ENCODE assay signal across 1 cellular context in the genomic region with DNA sequence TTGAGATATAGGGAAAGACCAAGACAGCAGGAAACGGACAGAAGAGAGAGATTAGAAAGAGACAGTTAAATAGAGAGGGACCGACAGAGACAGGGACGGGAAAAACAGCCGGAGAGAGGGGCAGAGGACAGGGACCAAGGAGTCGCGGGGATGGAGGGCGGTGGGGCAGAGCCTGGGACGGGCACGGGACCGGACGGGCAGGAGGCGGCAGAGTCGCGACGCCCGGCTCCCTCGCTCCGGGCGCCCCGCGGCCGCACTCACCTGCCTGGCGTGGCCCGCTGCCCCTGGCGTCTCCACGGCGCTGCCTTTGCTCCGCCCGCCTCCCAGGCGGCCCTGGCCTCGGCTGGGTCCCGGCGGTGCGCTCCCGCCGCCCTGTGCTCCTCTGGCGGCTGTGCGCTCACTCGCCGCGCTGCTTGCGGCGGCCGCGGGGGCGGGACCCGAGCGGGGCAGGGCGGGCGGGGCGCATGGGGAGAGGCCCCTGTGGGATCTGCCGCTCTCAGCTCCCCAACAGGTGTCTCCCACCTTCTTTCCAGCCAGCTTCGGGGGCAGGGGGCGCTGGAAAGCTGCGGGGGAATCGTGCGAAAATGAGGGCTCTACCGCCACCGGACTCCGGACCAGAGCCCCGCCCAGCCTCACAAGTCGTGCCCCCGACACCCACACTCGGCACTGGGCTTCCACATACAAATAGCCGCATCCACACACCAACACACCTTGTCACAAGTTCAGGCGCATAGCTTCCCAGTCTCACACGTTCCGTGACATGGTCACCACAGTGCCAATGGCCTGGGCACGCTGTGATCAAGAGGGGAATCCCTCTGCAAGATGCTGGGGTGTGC.
TF ChIP-seq lines count a peak whose summit lies in the region.

A gene with protein sequence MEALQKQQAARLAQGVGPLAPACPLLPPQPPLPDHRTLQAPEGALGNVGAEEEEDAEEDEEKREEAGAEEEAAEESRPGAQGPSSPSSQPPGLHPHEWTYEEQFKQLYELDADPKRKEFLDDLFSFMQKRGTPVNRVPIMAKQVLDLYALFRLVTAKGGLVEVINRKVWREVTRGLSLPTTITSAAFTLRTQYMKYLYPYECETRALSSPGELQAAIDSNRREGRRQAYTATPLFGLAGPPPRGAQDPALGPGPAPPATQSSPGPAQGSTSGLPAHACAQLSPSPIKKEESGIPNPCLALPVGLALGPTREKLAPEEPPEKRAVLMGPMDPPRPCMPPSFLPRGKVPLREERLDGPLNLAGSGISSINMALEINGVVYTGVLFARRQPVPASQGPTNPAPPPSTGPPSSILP (minus strand): TSS at position 411 of the 836 bp plus-strand sequence. CDS start 1,052 bp downstream, outside the sequence.

TF ChIP-seq in A549, 52 proteins besides CTCF, POLR2A, EP300 and RAD21 (continued from another document):
- TF ChIP-seq RNF2 (IDR thresholded peaks at IDR 0.05; ENCODE audit: borderline replicate concordance, low read depth) (no peak), ZSCAN20 (CRISPR knock-in tag; IDR thresholded peaks at IDR 0.05) (no peak), KDM1A (IDR thresholded peaks at IDR 0.05; ENCODE audit: low read depth) (no peak)
- TF ChIP-seq, protein P1, sequence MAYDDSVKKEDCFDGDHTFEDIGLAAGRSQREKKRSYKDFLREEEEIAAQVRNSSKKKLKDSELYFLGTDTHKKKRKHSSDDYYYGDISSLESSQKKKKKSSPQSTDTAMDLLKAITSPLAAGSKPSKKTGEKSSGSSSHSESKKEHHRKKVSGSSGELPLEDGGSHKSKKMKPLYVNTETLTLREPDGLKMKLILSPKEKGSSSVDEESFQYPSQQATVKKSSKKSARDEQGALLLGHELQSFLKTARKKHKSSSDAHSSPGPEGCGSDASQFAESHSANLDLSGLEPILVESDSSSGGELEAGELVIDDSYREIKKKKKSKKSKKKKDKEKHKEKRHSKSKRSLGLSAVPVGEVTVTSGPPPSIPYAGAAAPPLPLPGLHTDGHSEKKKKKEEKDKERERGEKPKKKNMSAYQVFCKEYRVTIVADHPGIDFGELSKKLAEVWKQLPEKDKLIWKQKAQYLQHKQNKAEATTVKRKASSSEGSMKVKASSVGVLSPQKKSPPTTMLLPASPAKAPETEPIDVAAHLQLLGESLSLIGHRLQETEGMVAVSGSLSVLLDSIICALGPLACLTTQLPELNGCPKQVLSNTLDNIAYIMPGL (CRISPR knock-in tag; IDR thresholded peaks at IDR 0.05; ENCODE audit: borderline replicate concordance): no peak
